ENCODE assay signal across 9 cellular contexts in the genomic region with DNA sequence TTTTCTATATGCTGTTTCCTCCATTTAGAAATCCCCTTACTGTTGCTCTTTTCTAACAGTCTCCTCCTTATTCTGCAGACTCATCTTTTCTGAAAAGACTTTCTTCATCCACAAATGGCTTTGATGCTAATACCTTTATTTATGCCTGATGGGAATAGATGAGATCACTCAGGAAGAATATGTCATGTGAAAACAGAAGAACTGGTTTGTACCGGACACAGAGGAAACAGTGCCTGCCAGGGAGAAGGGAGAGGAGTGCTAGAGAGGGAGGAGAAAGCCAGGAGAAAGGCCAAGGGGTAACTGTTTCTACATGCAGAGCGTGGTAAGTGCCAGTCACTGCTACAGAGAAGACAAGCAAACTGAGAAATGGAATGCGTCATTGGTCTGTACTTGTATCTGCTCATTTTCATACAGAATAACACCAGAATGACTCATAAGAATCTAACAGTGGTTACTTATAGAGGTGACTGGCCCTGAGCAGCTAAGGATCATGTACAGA. TPM values are rescaled to one million over a fixed set of nuclear protein-coding genes. Genes with fewer than 3 reads are reported as not detected.
DNase-seq lines count a peak whose midpoint lies in the region; ATAC-seq and TF ChIP-seq lines count a peak whose summit lies in the region.
"Had no signal": no experiment of that assay in that cellular context is flagged by ENCODE, and none has a peak within 500 bp of the region (broad histone marks: within the 10 kb centered on the region; RNA-seq: fewer than 3 reads in every experiment).

No MANE protein-coding gene starts in this region.

- H3K4me3 ChIP-seq in lung = no peak overlapping the region

- H3K27ac ChIP-seq in lung (ENCODE audit: low read depth in 1 of 2, low read length in 1 of 2) = no peak overlapping the region
- H3K27ac ChIP-seq: 22Rv1 had no signal

- H3K4me1 ChIP-seq in lung (ENCODE audit: control insufficient read depth in 2 of 2, insufficient read depth in 2 of 2, low read length in 2 of 2) = peaks cover 2 to 7% of the 10 kb centered on the region in 2 donors

- no peaks in the 10 kb centered on the region for H3K27me3 ChIP-seq in lung (ENCODE audit: control insufficient read depth, insufficient read depth)

- 13 to 39% methylated on average over 3 of the region's 3 CpGs for WGBS in lung, 2 donors

- H3K9me3 ChIP-seq in lung (ENCODE audit: control insufficient read depth in 2 of 2, insufficient read depth in 1 of 2, low read length in 1 of 2) = no peaks in the 10 kb centered on the region

- ATAC-seq in lung (ENCODE audit: insufficient read depth, low FRiP score) = peak; percentile 96

- DNase-seq in DMS 273 (lab: John Stamatoyannopoulos, UW; ENCODE audit: unreplicated experiment) (peak; percentile 33), DMS 273 treated with DMSO at 0.1 percent for 48 hours (lab: John Stamatoyannopoulos, UW) (no peak), H4 (ENCODE audit: low spot score) (peak; percentile 99), M059J (ENCODE audit: low read depth) (peak; percentile 99), brain pericyte (ENCODE audit: low read depth, low spot score) (peak; percentile 96), lung (ENCODE audit: low spot score) (peak; percentile 61), NCI-H1105 (lab: John Stamatoyannopoulos, UW) (no peak), cortex of kidney (lab: John Stamatoyannopoulos, UW) (no peak)

- no peaks in the 10 kb centered on the region for H3K36me3 ChIP-seq in lung (ENCODE audit: control insufficient read depth in 2 of 2, insufficient read depth in 2 of 2, low read length in 2 of 2)

- TF ChIP-seq CTCF in lung (IDR thresholded peaks at IDR 0.05; ENCODE audit: control extremely low read depth, extremely low read depth) = no peak

RNA-seq across cellular contexts. Expression of gene PJA2, which starts 45.9 kb away (rescaled TPM):
- 33.9 and 44.2 TPM in 2 replicates for total RNA-seq in H4 (2014; rRNA removed; shearing (Covaris generic))
- total RNA-seq in M059J (2014; rRNA removed; shearing (Covaris generic)) = 42.0 and 58.9 TPM in 2 replicates
- total RNA-seq in lung = 100 to 1,000 TPM in 1 of 2 donors, 10 to 100 TPM in 1; 70.1 to 148 TPM
- 10 to 100 TPM; 17.5 to 52.5 TPM for polyA plus RNA-seq in lung

Comparison
In these comparisons a context has a peak if more than half of its experiments do, and no peak if none do; other contexts are left out.
1. DNase-seq: peak in DMS 273 (single experiment), H4 (single experiment), M059J (single experiment), brain pericyte (single experiment) and lung (single experiment); none in DMS 273 treated with DMSO at 0.1 percent for 48 hours (single experiment), NCI-H1105 (single experiment) and cortex of kidney (single experiment).